Comparison of ENCODE assay signal across 1 cellular context in genomic region chr11:75461136-75461535, GRCh38.
TF ChIP-seq lines count a peak whose summit lies in the region.

No MANE protein-coding gene starts in this region.

TF ChIP-seq in SK-N-SH, 30 proteins besides CTCF, POLR2A, EP300 and RAD21 (continued from another document):
- TF ChIP-seq, protein P1, sequence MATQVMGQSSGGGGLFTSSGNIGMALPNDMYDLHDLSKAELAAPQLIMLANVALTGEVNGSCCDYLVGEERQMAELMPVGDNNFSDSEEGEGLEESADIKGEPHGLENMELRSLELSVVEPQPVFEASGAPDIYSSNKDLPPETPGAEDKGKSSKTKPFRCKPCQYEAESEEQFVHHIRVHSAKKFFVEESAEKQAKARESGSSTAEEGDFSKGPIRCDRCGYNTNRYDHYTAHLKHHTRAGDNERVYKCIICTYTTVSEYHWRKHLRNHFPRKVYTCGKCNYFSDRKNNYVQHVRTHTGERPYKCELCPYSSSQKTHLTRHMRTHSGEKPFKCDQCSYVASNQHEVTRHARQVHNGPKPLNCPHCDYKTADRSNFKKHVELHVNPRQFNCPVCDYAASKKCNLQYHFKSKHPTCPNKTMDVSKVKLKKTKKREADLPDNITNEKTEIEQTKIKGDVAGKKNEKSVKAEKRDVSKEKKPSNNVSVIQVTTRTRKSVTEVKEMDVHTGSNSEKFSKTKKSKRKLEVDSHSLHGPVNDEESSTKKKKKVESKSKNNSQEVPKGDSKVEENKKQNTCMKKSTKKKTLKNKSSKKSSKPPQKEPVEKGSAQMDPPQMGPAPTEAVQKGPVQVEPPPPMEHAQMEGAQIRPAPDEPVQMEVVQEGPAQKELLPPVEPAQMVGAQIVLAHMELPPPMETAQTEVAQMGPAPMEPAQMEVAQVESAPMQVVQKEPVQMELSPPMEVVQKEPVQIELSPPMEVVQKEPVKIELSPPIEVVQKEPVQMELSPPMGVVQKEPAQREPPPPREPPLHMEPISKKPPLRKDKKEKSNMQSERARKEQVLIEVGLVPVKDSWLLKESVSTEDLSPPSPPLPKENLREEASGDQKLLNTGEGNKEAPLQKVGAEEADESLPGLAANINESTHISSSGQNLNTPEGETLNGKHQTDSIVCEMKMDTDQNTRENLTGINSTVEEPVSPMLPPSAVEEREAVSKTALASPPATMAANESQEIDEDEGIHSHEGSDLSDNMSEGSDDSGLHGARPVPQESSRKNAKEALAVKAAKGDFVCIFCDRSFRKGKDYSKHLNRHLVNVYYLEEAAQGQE (IDR thresholded peaks at IDR 0.05; ENCODE audit: low read depth, low read length) = no peak
- TF ChIP-seq FOXJ3 (CRISPR knock-in tag; IDR thresholded peaks at IDR 0.05) = no peak
- TF ChIP-seq NRF1 (IDR thresholded peaks at IDR 0.05; ENCODE audit: low read depth, low read length) = no peak
- TF ChIP-seq, protein P2, sequence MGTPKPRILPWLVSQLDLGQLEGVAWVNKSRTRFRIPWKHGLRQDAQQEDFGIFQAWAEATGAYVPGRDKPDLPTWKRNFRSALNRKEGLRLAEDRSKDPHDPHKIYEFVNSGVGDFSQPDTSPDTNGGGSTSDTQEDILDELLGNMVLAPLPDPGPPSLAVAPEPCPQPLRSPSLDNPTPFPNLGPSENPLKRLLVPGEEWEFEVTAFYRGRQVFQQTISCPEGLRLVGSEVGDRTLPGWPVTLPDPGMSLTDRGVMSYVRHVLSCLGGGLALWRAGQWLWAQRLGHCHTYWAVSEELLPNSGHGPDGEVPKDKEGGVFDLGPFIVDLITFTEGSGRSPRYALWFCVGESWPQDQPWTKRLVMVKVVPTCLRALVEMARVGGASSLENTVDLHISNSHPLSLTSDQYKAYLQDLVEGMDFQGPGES (IDR thresholded peaks at IDR 0.05; ENCODE audit: low read depth, low read length) = no peak
- TF ChIP-seq, protein P3, sequence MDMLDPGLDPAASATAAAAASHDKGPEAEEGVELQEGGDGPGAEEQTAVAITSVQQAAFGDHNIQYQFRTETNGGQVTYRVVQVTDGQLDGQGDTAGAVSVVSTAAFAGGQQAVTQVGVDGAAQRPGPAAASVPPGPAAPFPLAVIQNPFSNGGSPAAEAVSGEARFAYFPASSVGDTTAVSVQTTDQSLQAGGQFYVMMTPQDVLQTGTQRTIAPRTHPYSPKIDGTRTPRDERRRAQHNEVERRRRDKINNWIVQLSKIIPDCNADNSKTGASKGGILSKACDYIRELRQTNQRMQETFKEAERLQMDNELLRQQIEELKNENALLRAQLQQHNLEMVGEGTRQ (IDR thresholded peaks at IDR 0.05; ENCODE audit: borderline replicate concordance, low read depth, low read length) = no peak
- TF ChIP-seq YY1 (IDR thresholded peaks at IDR 0.05; ENCODE audit: low read depth) = no peak
- TF ChIP-seq TCF12 (IDR thresholded peaks at IDR 0.05) = 0 out of 2 replicates have a peak, but pooled peaks have one; percentile 23
- no peak for TF ChIP-seq TEAD4 (IDR thresholded peaks at IDR 0.05; ENCODE audit: borderline replicate concordance, insufficient read depth)
- no peak for TF ChIP-seq RXRA (IDR thresholded peaks at IDR 0.05; ENCODE audit: borderline replicate concordance, low read depth)
- peak; percentile 48 for TF ChIP-seq RCOR1 (IDR thresholded peaks at IDR 0.05; ENCODE audit: low read length)
- TF ChIP-seq ELF1 (IDR thresholded peaks at IDR 0.05) = no peak
- TF ChIP-seq, protein P4, sequence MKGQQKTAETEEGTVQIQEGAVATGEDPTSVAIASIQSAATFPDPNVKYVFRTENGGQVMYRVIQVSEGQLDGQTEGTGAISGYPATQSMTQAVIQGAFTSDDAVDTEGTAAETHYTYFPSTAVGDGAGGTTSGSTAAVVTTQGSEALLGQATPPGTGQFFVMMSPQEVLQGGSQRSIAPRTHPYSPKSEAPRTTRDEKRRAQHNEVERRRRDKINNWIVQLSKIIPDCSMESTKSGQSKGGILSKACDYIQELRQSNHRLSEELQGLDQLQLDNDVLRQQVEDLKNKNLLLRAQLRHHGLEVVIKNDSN (IDR thresholded peaks at IDR 0.05; ENCODE audit: borderline replicate concordance, low read depth) = no peak
- no peak for TF ChIP-seq TAF1 (IDR thresholded peaks at IDR 0.05; ENCODE audit: borderline replicate concordance, low read depth, low read length)
- TF ChIP-seq SIN3A (IDR thresholded peaks at IDR 0.05; ENCODE audit: borderline replicate concordance, low read depth, low read length) = no peak
- TF ChIP-seq NFIC (IDR thresholded peaks at IDR 0.05; ENCODE audit: borderline replicate concordance) = no peak
- peak; percentile 37; the same call in 1 of the 2 replicates for TF ChIP-seq PBX3 (IDR thresholded peaks at IDR 0.05)
- TF ChIP-seq RFX5 (IDR thresholded peaks at IDR 0.05; ENCODE audit: low read length) = no peak
- no peak for TF ChIP-seq SMC3 (IDR thresholded peaks at IDR 0.05; ENCODE audit: low read depth, low read length)
- TF ChIP-seq MEF2A (IDR thresholded peaks at IDR 0.05; ENCODE audit: borderline replicate concordance, low read depth) = no peak
- no peak for TF ChIP-seq FOXM1 (IDR thresholded peaks at IDR 0.05; ENCODE audit: low read depth)
- TF ChIP-seq GATA2 (CRISPR knock-in tag; IDR thresholded peaks at IDR 0.05) = no peak
- no peak for TF ChIP-seq FOSL2 (IDR thresholded peaks at IDR 0.05; ENCODE audit: borderline replicate concordance, low read depth)
